ENCODE assay signal across 1 cellular context in the genomic region with DNA sequence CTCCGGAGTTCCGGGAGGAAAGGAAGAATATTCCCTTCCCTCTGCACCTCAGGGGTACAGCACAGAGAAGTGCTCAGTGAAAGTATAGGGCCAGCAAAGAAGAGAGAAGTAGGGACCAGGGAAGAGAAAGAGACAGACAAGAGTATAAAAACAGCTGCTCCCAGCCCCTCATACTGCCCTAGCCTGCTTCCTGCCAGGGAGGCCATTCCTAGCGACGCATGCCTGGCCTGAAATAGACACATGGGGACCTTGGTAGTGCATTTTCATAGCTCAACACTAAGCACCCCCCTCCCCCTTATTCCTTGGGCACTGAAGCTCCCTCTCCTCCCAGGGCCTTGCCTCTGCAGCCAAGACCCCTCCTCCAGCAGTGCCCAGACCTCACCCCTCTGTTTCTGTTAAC.
TF ChIP-seq lines count a peak whose summit lies in the region.

No MANE protein-coding gene starts in this region.

TF ChIP-seq in H1, 55 proteins besides CTCF, POLR2A, EP300 and RAD21 (continued from another document):
- TF ChIP-seq SIX5 (IDR thresholded peaks at IDR 0.05; ENCODE audit: low read depth, low read length), result no peak
- TF ChIP-seq JUN (IDR thresholded peaks at IDR 0.05; ENCODE audit: low read depth, low read length), result no peak
- no peak for TF ChIP-seq NRF1 (IDR thresholded peaks at IDR 0.05; ENCODE audit: low read depth, low read length)
- no peak for TF ChIP-seq SUZ12 (IDR thresholded peaks at IDR 0.05; ENCODE audit: low read length)
